In genomic region chr2:69797836-69798465, GRCh38 we compare ENCODE assay signal across 11 cellular contexts. TPM values are rescaled to one million over a fixed set of nuclear protein-coding genes. Genes with fewer than 3 reads are reported as not detected.
DNase-seq lines count a peak whose midpoint lies in the region; ATAC-seq and TF ChIP-seq lines count a peak whose summit lies in the region.
"Had no signal": no experiment of that assay in that cellular context is flagged by ENCODE, and none has a peak within 500 bp of the region (broad histone marks: within the 10 kb centered on the region; RNA-seq: fewer than 3 reads in every experiment).

No MANE protein-coding gene starts in this region.

- CTCF ChIA-PET in WTC11 (lab: Charles Lee), result interaction anchor here (2.0 to 2.2 kb wide), 2 partner anchors 73 kb away, joined by 11 to 14 read pairs; no protein-coding TSS in a partner anchor

- H3K36me3 ChIP-seq in Peyer's patch, result no peaks in the 10 kb centered on the region
- peaks cover 5% of the 10 kb centered on the region for H3K36me3 ChIP-seq in rectal smooth muscle tissue (ENCODE audit: control insufficient read depth, insufficient read depth, low read length)

- H3K4me1 ChIP-seq in Peyer's patch (peaks cover 0 to 39% (median 6%) of the 10 kb centered on the region in 4 donors), rectal smooth muscle tissue (ENCODE audit: control insufficient read depth, insufficient read depth, low read length) (peaks cover 6% of the 10 kb centered on the region)

- H3K27ac Mint-ChIP-seq in WTC11, result no peak overlapping the region

- peak overlapping the region in 2 of 4 donors; percentile 26 to 29 for H3K4me3 ChIP-seq in Peyer's patch
- H3K4me3 ChIP-seq in fibroblast of pulmonary artery (replicated peaks; ENCODE audit: low read depth, low read length), result peak overlapping the region; percentile 56
- peak overlapping the region; percentile 70 for H3K4me3 ChIP-seq in rectal smooth muscle tissue (ENCODE audit: low read length)
- H3K4me3 ChIP-seq: lung had no signal

- H3K9me3 Mint-ChIP-seq in WTC11, result peaks cover 5% of the 10 kb centered on the region

- no peak for TF ChIP-seq CTCF in Peyer's patch (IDR thresholded peaks at IDR 0.05)
- no peak for TF ChIP-seq CTCF in fibroblast of pulmonary artery (IDR thresholded peaks at IDR 0.05; ENCODE audit: low read length, missing control alignments)
- no peak for TF ChIP-seq CTCF in WTC11 (IDR thresholded peaks at IDR 0.05)

- H3K27me3 Mint-ChIP-seq in WTC11 (ENCODE audit: low read depth), result no peaks in the 10 kb centered on the region

- no peak overlapping the region for H3K9ac ChIP-seq in rectal smooth muscle tissue (ENCODE audit: low read length)

- H3K36me3 Mint-ChIP-seq in WTC11, result peaks cover 4% of the 10 kb centered on the region

- no peaks in the 10 kb centered on the region for H3K9me3 ChIP-seq in Peyer's patch

- DNase-seq in Daoy (ENCODE audit: low read depth) (peak; percentile 44), Peyer's patch (no peak), fibroblast of pulmonary artery (ENCODE audit: low read depth) (no peak), WTC11 (ENCODE audit: low spot score) (no peak), amygdala (lab: John Stamatoyannopoulos, UW) (no peak)
- DNase-seq: activated T-cell treated with anti-CD3 and anti-CD28 coated beads for 4 hours, NCI-H510A had no signal

- H3K27me3 ChIP-seq in Peyer's patch (no peaks in the 10 kb centered on the region), rectal smooth muscle tissue (ENCODE audit: control insufficient read depth, insufficient read depth, low read length) (no peaks in the 10 kb centered on the region)

- POLR2A ChIA-PET in WTC11 (lab: Charles Lee), result no interaction called here

- H3K27ac ChIP-seq in Peyer's patch (peak overlapping the region; percentile 42 to 78 (median 60)), rectal smooth muscle tissue (ENCODE audit: low read depth, low read length) (peak overlapping the region; percentile 80)

- no peak for TF ChIP-seq POLR2A in Peyer's patch (IDR thresholded peaks at IDR 0.05)

- H3K4me3 Mint-ChIP-seq in WTC11, result no peak overlapping the region

- ATAC-seq in GM21360 (IDR thresholded peaks at IDR 0.05; ENCODE audit: unreplicated experiment), result no peak
- ATAC-seq in WTC11, result no peak; the same call in 1 of the 2 replicates
- ATAC-seq in GM21717 (IDR thresholded peaks at IDR 0.05; ENCODE audit: unreplicated experiment), result no peak

- peaks cover 17% of the 10 kb centered on the region for H3K4me1 Mint-ChIP-seq in WTC11

TF ChIP-seq in WTC11, 78 proteins besides CTCF, POLR2A, EP300 and RAD21:
- no peak for TF ChIP-seq ZNF263 (CRISPR knock-in tag; IDR thresholded peaks at IDR 0.05; ENCODE audit: low read depth)
- no peak for TF ChIP-seq ZNF532 (CRISPR knock-in tag; IDR thresholded peaks at IDR 0.05; ENCODE audit: borderline replicate concordance)
- no peak for TF ChIP-seq ESRRA (CRISPR knock-in tag; IDR thresholded peaks at IDR 0.05; ENCODE audit: borderline replicate concordance)
- TF ChIP-seq ZNF416 (CRISPR knock-in tag; IDR thresholded peaks at IDR 0.05), result no peak

RNA-seq across cellular contexts. Expression of gene GMCL1, which starts 31.5 kb away (rescaled TPM):
- total RNA-seq in Daoy (2014; rRNA removed; shearing (Covaris generic)), result 6.1 and 6.9 TPM in 2 replicates
- total RNA-seq in Peyer's patch (10 to 100 TPM; 15.4 to 29.2 (median 23.0) TPM), WTC11 (2021) (17.2 to 21.6 TPM (median 20.5 TPM) in 3 replicates)

RNA-seq across cellular contexts. Expression of gene ANXA4, which starts 56.0 kb away (rescaled TPM):
- total RNA-seq in Daoy (2014; rRNA removed; shearing (Covaris generic)), result 3.7 and 7.0 TPM in 2 replicates
- total RNA-seq in Peyer's patch (100 to 1,000 TPM; 106 to 216 (median 156) TPM), WTC11 (2021) (9.5 to 13.6 TPM (median 12.3 TPM) in 3 replicates)
